Comparison of ENCODE assay signal across 1 cellular context in genomic region chr16:2883027-2883846, GRCh38.
TF ChIP-seq lines count a peak whose summit lies in the region.

Gene FLYWCH2, plus strand, starts transcription at chr16:2883215. Its CDS starts 13,235 bp downstream, at chr16:2896450.

TF ChIP-seq in H1, 55 proteins besides CTCF, POLR2A, EP300 and RAD21 (continued from another document):
- TF ChIP-seq GTF2F1 (IDR thresholded peaks at IDR 0.05; ENCODE audit: borderline replicate concordance, low read depth, low read length) (no peak), SIX5 (IDR thresholded peaks at IDR 0.05; ENCODE audit: low read depth, low read length) (no peak), CHD1 (IDR thresholded peaks at IDR 0.05; ENCODE audit: low read depth, low read length) (no peak), HDAC6 (IDR thresholded peaks at IDR 0.05; ENCODE audit: low read depth, low read length) (no peak), YY1 (IDR thresholded peaks at IDR 0.05; ENCODE audit: low read depth, low read length) (no peak), FOSL1 (IDR thresholded peaks at IDR 0.05; ENCODE audit: insufficient read depth, low read depth, low read length) (no peak), RXRA (IDR thresholded peaks at IDR 0.05; ENCODE audit: insufficient read depth, low read depth, low read length) (0 out of 2 replicates have a peak, but pooled peaks have one; percentile 72), TAF7 (optimal IDR thresholded peaks at IDR 0.05; ENCODE audit: borderline replicate concordance, low read depth, low read length) (no peak), KDM5A (IDR thresholded peaks at IDR 0.05; ENCODE audit: low read length) (no peak), EGR1 (IDR thresholded peaks at IDR 0.05; ENCODE audit: borderline replicate concordance, low read depth, low read length) (no peak), SIN3A (conservative IDR thresholded peaks at IDR 0.05 in 1 of 2, IDR thresholded peaks at IDR 0.05 in 1 of 2; ENCODE audit: low read depth in 1 of 2, low read length in 2 of 2) (no peak), USF2 (IDR thresholded peaks at IDR 0.05; ENCODE audit: low read length) (no peak), TAF1 (IDR thresholded peaks at IDR 0.05; ENCODE audit: low read depth, low read length) (peak; percentile 71), TBP (IDR thresholded peaks at IDR 0.05; ENCODE audit: low read depth, low read length) (peak; percentile 55; the same call in 1 of the 2 replicates), PHF8 (conservative IDR thresholded peaks at IDR 0.05; ENCODE audit: low read depth, low read length) (peak; percentile 53; the same call in 1 of the 2 replicates), CREB1 (IDR thresholded peaks at IDR 0.05) (peak; percentile 67), ASH2L (IDR thresholded peaks at IDR 0.05; ENCODE audit: low read length) (peak; percentile 62), JUND (IDR thresholded peaks at IDR 0.05; ENCODE audit: low read length) (no peak), RFX5 (IDR thresholded peaks at IDR 0.05; ENCODE audit: borderline replicate concordance, low read depth, low read length) (no peak), BCL11A (IDR thresholded peaks at IDR 0.05; ENCODE audit: low read depth in 2 of 2, low read length in 2 of 2) (no peak), SP4 (IDR thresholded peaks at IDR 0.05; ENCODE audit: low read length) (no peak), CEBPB (IDR thresholded peaks at IDR 0.05; ENCODE audit: low read depth, low read length) (no peak), RBBP5 (IDR thresholded peaks at IDR 0.05; ENCODE audit: borderline replicate concordance, low read depth, low read length) (peak; percentile 17; the same call in 1 of the 2 replicates), ATF2 (IDR thresholded peaks at IDR 0.05; ENCODE audit: low read length) (no peak), TEAD4 (IDR thresholded peaks at IDR 0.05; ENCODE audit: low read depth, low read length) (no peak), E2F6 (IDR thresholded peaks at IDR 0.05) (peak; percentile 33), CBX8 (IDR thresholded peaks at IDR 0.05; ENCODE audit: borderline replicate concordance, low read depth, low read length) (no peak), SUZ12 (IDR thresholded peaks at IDR 0.05; ENCODE audit: low read length) (no peak), CBX5 (IDR thresholded peaks at IDR 0.05; ENCODE audit: low read depth, low read length) (no peak), CTBP2 (IDR thresholded peaks at IDR 0.05; ENCODE audit: borderline replicate concordance, insufficient read depth, insufficient read length, low read length) (no peak), MAX (IDR thresholded peaks at IDR 0.05) (peak; percentile 17; the same call in 1 of the 2 replicates), MAFK (IDR thresholded peaks at IDR 0.05; ENCODE audit: low read depth, low read length) (no peak), JUN (IDR thresholded peaks at IDR 0.05; ENCODE audit: low read depth, low read length) (no peak), CHD2 (IDR thresholded peaks at IDR 0.05; ENCODE audit: low read length) (no peak), KDM1A (IDR thresholded peaks at IDR 0.05; ENCODE audit: borderline replicate concordance, low read length) (no peak), ZNF274 (IDR thresholded peaks at IDR 0.05; ENCODE audit: borderline replicate concordance, extremely low read depth, low read length) (no peak), GABPA (IDR thresholded peaks at IDR 0.05; ENCODE audit: borderline replicate concordance, insufficient read depth, low read length) (peak; percentile 28; the same call in 1 of the 2 replicates), RNF2 (IDR thresholded peaks at IDR 0.05; ENCODE audit: borderline replicate concordance, low read depth, low read length, missing control alignments, poor library complexity, severe bottlenecking) (no peak), NANOG (IDR thresholded peaks at IDR 0.05; ENCODE audit: insufficient read depth, low read depth, low read length, poor library complexity, severe bottlenecking) (no peak), POLR2AphosphoS5 (IDR thresholded peaks at IDR 0.05; ENCODE audit: low read depth, low read length) (no peak), SRF (IDR thresholded peaks at IDR 0.05; ENCODE audit: low read depth, low read length) (no peak), KDM4A (IDR thresholded peaks at IDR 0.05; ENCODE audit: low read depth, low read length, severe bottlenecking) (peak; percentile 70), EZH2 (IDR thresholded peaks at IDR 0.05; ENCODE audit: low read depth, low read length, severe bottlenecking) (no peak), POU5F1 (IDR thresholded peaks at IDR 0.05; ENCODE audit: low read depth, low read length) (no peak), SP2 (IDR thresholded peaks at IDR 0.05; ENCODE audit: low read length) (no peak), ATF3 (IDR thresholded peaks at IDR 0.05; ENCODE audit: insufficient read depth, low read depth, low read length) (no peak), CHD7 (IDR thresholded peaks at IDR 0.05; ENCODE audit: insufficient replicate concordance, low read length) (no peak)
